In the genomic region with DNA sequence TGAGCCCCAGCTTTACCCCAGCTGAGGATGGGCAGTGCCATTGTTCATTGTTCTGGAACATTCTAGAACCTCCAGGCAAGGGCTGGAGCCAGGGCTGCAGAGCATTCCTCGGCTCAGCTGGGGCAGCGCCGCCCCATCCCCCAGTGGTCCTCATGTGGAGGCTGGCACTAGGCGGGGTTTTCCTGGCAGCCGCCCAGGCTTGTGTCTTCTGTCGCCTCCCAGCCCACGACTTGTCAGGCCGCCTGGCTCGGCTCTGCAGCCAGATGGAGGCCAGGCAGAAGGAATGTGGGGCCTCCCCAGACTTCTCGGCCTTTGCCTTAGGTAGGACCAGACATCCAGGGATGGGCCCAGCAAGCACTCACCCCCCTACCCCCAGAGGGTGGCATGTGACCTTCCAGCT, we compare ENCODE assay signal across 9 cellular contexts. TPM values are rescaled to one million over a fixed set of nuclear protein-coding genes. Genes with fewer than 3 reads are reported as not detected.
DNase-seq lines count a peak whose midpoint lies in the region; ATAC-seq, FAIRE-seq and TF ChIP-seq lines count a peak whose summit lies in the region.
"Had no signal": no experiment of that assay in that cellular context is flagged by ENCODE, and none has a peak within 500 bp of the region (broad histone marks: within the 10 kb centered on the region; RNA-seq: fewer than 3 reads in every experiment).

A gene with protein sequence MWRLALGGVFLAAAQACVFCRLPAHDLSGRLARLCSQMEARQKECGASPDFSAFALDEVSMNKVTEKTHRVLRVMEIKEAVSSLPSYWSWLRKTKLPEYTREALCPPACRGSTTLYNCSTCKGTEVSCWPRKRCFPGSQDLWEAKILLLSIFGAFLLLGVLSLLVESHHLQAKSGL (plus strand): TSS at position 104 of the 400 bp plus-strand sequence. CDS start 49 bp downstream, at position 153.

- no peaks in the 10 kb centered on the region for H4K20me1 ChIP-seq in K562 (replicated peaks; ENCODE audit: control insufficient read depth, insufficient read depth, low read length)

- H3K4me1 Mint-ChIP-seq in activated CD4-positive, alpha-beta T cell treated with anti-CD3 and anti-CD28 coated beads, Interleukin-2, amount 10 ng/mL, durations not matched to agents 24 days and 14 days = peaks cover 24% of the 10 kb centered on the region

- no peak for ATAC-seq in K562
- ATAC-seq in GM21529 (IDR thresholded peaks at IDR 0.05; ENCODE audit: unreplicated experiment) = no peak

- no peak for TF ChIP-seq CTCF in K562 (IDR thresholded peaks at IDR 0.05 in 2 of 3, conservative IDR thresholded peaks at IDR 0.05 in 1 of 3; ENCODE audit: insufficient read depth in 2 of 3, low read depth in 1 of 3, low read length in 3 of 3)
- TF ChIP-seq CTCF in lower leg skin (IDR thresholded peaks at IDR 0.05) = no peak

- H3K36me3 Mint-ChIP-seq in activated CD4-positive, alpha-beta T cell treated with anti-CD3 and anti-CD28 coated beads, Interleukin-2, amount 10 ng/mL, durations not matched to agents 24 days and 14 days (ENCODE audit: low read depth) = peaks cover 13% of the 10 kb centered on the region

- WGBS in K562 (ENCODE audit: insufficient coverage, low coverage, missing lambda C conversion rate) = 84% methylated on average over 5 of the region's 10 CpGs
- WGBS in lower leg skin, 2 donors = 39 to 48% methylated on average over 10 of the region's 10 CpGs

- H3K79me2 ChIP-seq in K562 (ENCODE audit: control insufficient read depth, insufficient read depth, low read length) = peaks cover 8% of the 10 kb centered on the region

- FAIRE-seq in K562 (lab: Jason Lieb, UNC) = no peak

- TF ChIP-seq RAD21 in K562 (CRISPR knock-in tag; conservative IDR thresholded peaks at IDR 0.05 in 1 of 2, IDR thresholded peaks at IDR 0.05 in 1 of 2) = no peak

- peak within 1 kb of the TSS; percentile 36 for H3K4me3 Mint-ChIP-seq in activated CD4-positive, alpha-beta T cell treated with anti-CD3 and anti-CD28 coated beads, Interleukin-2, amount 10 ng/mL, durations not matched to agents 24 days and 14 days

- no peaks in the 10 kb centered on the region for H3K9me3 Mint-ChIP-seq in activated CD4-positive, alpha-beta T cell treated with anti-CD3 and anti-CD28 coated beads, Interleukin-2, amount 10 ng/mL, durations not matched to agents 24 days and 14 days

- no peak within 1 kb of the TSS for H3K4me2 ChIP-seq in K562 (ENCODE audit: insufficient read depth, low read length)

- no peaks in the 10 kb centered on the region for H3K9me1 ChIP-seq in K562 (ENCODE audit: control insufficient read depth, insufficient read depth, low read length)

- TF ChIP-seq EP300 in K562 (IDR thresholded peaks at IDR 0.05; ENCODE audit: low read length) = no peak

- POLR2A ChIA-PET in K562 (lab: Yijun Ruan, JAX) = interaction anchor here (0.7 kb wide), 1 partner anchor 273 kb away, joined by 4 read pairs; the partner anchor contains the start of gene SAT2

- H3K9me3 ChIP-seq in K562 (replicated peaks; ENCODE audit: control insufficient read depth, insufficient read depth, low read depth, low read length) = no peaks in the 10 kb centered on the region

- no peak within 1 kb of the TSS for H3K4me3 ChIP-seq in K562
- no peak within 1 kb of the TSS for H3K4me3 ChIP-seq in lower leg skin (ENCODE audit: low read depth, poor library complexity, severe bottlenecking)

- BruUV-seq in K562 (replicated peaks; lab: Mats Ljungman, UMichigan) = no TSS peak

- no peaks in the 10 kb centered on the region for H3K27me3 Mint-ChIP-seq in activated CD4-positive, alpha-beta T cell treated with anti-CD3 and anti-CD28 coated beads, Interleukin-2, amount 10 ng/mL, durations not matched to agents 24 days and 14 days

- peaks cover 3 to 47% of the 10 kb centered on the region in 2 experiments; a peak in 3 of 5 replicates for H3K4me1 ChIP-seq in K562 (replicated peaks in 1 of 2; ENCODE audit: control insufficient read depth in 2 of 2, insufficient read depth in 2 of 2, low read length in 2 of 2)

- H3K27me3 ChIP-seq in K562 (ENCODE audit: control insufficient read depth in 2 of 2, insufficient read depth in 2 of 2, low read length in 2 of 2) = no peaks in the 10 kb centered on the region

- in situ Hi-C loops in K562 (cut with MboI) = loop anchor here (10.0 kb wide), 1 partner anchor 200 kb away; the partner anchor contains the start of gene TNFSF13

- TF ChIP-seq POLR2A in K562 (conservative IDR thresholded peaks at IDR 0.05) (no peak), lower leg skin (IDR thresholded peaks at IDR 0.05) (no peak)

- H3K27ac ChIP-seq in K562 (ENCODE audit: extremely low read depth, low read depth, low read length) (no peak within 1 kb of the TSS), temporal lobe (ENCODE audit: low read depth, low read length) (peak within 1 kb of the TSS; percentile 95)

- intact Hi-C loops in activated CD4-positive, alpha-beta T cell treated with anti-CD3 and anti-CD28 coated beads, Interleukin-2, amount 10 ng/mL, durations not matched to agents 24 days and 14 days (cut with micrococcal nuclease) = no loop called here
- intact Hi-C loops in K562 (cut with micrococcal nuclease) = loop anchor here (5.0 kb wide), 2 partner anchors 147 to 207 kb away; partner anchors contain the start of gene SENP3
- intact Hi-C loops in lower leg skin (cut with DNase I; ENCODE audit: low total_unique reads) = loop anchor here (10.0 kb wide), 1 partner anchor 200 kb away; the partner anchor contains the start of gene TNFSF13

- peak within 1 kb of the TSS; percentile 81 for H3K27ac Mint-ChIP-seq in activated CD4-positive, alpha-beta T cell treated with anti-CD3 and anti-CD28 coated beads, Interleukin-2, amount 10 ng/mL, durations not matched to agents 24 days and 14 days

- no peaks in the 10 kb centered on the region for H3K36me3 ChIP-seq in K562 (ENCODE audit: control insufficient read depth, insufficient read depth, low read length)

- CTCF ChIA-PET in K562 (lab: Yijun Ruan, JAX; ENCODE audit: low intra/inter-chr PET ratio) = no interaction called here

- peak; percentile 67 for DNase-seq in activated CD4-positive, alpha-beta T cell treated with anti-CD3 and anti-CD28 coated beads, Interleukin-2, amount 10 ng/mL, durations not matched to agents 24 days and 14 days
- DNase-seq in activated CD4-positive, alpha-beta T cell treated with anti-CD3 and anti-CD28 coated beads for 48 hours = no peak
- no peak for DNase-seq in K562 (ENCODE audit: extremely low read depth in 1 of 4, low spot score in 3 of 4)
- DNase-seq in lower leg skin (ENCODE audit: low spot score in 2 of 2) = peak; percentile 43 to 90
- no peak for DNase-seq in NK-92 treated with Interleukin-12 subunit alpha and Interleukin-12 subunit beta, amount 100 ng/mL, for 24 hours (lab: John Stamatoyannopoulos, UW)
- no peak for DNase-seq in H4 (ENCODE audit: low spot score)

- H3K9ac ChIP-seq in K562 (ENCODE audit: insufficient read depth in 1 of 2, low read depth in 2 of 2, low read length in 2 of 2) = no peak within 1 kb of the TSS

- H2AFZ ChIP-seq in K562 (ENCODE audit: low read depth, low read length) = 0 out of 2 replicates have a peak within 1 kb of the TSS, but pooled peaks have one; percentile 48

TF ChIP-seq in K562, 482 proteins besides CTCF, POLR2A, EP300 and RAD21:
- no peak for TF ChIP-seq C11orf30 (IDR thresholded peaks at IDR 0.05; ENCODE audit: low read depth)

RNA-seq across cellular contexts. Expression of the gene that starts here (rescaled TPM):
- total RNA-seq in activated CD4-positive, alpha-beta T cell treated with anti-CD3 and anti-CD28 coated beads, Interleukin-2, amount 10 ng/mL, durations not matched to agents 24 days and 14 days = not detected in 2 replicates
- not detected in 2 replicates for total RNA-seq in K562 (2011; cell fraction: chromatin; rRNA removed; ENCODE audit: low replicate concordance)
- total RNA-seq in K562 (2011; cell fraction: nucleolus; rRNA removed) = not detected in 2 replicates
- total RNA-seq in K562 (2011; cell fraction: nucleoplasm; rRNA removed) = not detected in 2 replicates
- not detected in 2 replicates for total RNA-seq in K562 (2014; rRNA removed)
- total RNA-seq in K562 (2014; rRNA removed; fragmentation: Illumina TruSeq; extraction: Trizol) = not detected in 2 replicates
- not detected in 2 replicates for total RNA-seq in K562 (2015; rRNA removed; fragmentation: Illumina TruSeq; extraction: Trizol)
- not detected in 2 replicates for total RNA-seq in K562 (2021)
- polyA plus RNA-seq in K562 (2011; rRNA removed) = not detected in 2 replicates
- not detected in 2 replicates for polyA plus RNA-seq in K562 (2011; cell fraction: cytosol; rRNA removed)
- polyA plus RNA-seq in K562 (2011; cell fraction: nucleus; rRNA removed) = not detected in 2 replicates
- polyA plus RNA-seq in K562 (2012) = not detected in 2 replicates
- not detected in 2 replicates for polyA plus RNA-seq in K562 (2014; fragmentation: Illumina TruSeq; extraction: Trizol)
- polyA plus RNA-seq in K562 (2014; fragmentation: Nextera tagmentation; extraction: Ambion mirVana) = not detected
- polyA plus RNA-seq in K562 (2014; rRNA removed) = not detected in 2 replicates
- not detected in 2 replicates for polyA minus RNA-seq in K562 (2011; rRNA and poly(A)+ RNA removed)
- polyA minus RNA-seq in K562 (2011; cell fraction: cytosol; rRNA and poly(A)+ RNA removed) = not detected in 2 replicates
- polyA minus RNA-seq in K562 (2011; cell fraction: nucleus; rRNA and poly(A)+ RNA removed) = not detected in 2 replicates
- total RNA-seq in lower leg skin = not detected
- 0.25 TPM for total RNA-seq in temporal lobe
- not detected in 2 replicates for total RNA-seq in H4 (2014; rRNA removed; shearing (Covaris generic))
- total RNA-seq: glomerular endothelial cell had no signal

Comparison
In these comparisons a context has a peak if more than half of its experiments do, and no peak if none do; other contexts are left out.
1. Peak in DNase-seq in activated CD4-positive, alpha-beta T cell treated with anti-CD3 and anti-CD28 coated beads, Interleukin-2, amount 10 ng/mL, durations not matched to agents 24 days and 14 days; RNA of the gene not detected or under 1 TPM.
2. Peak in DNase-seq in lower leg skin; RNA of the gene not detected or under 1 TPM.